37 cellular contexts compared by ENCODE assay signal in genomic region chr4:180994722-180995121, GRCh38.
"Had no signal": no experiment of that assay in that cellular context is flagged by ENCODE, and none has a peak within 500 bp of the region (broad histone marks: within the 10 kb centered on the region; RNA-seq: fewer than 3 reads in every experiment).

No MANE protein-coding gene starts in this region.

- H3K4me3 ChIP-seq: adrenal gland, ascending aorta, body of pancreas, breast epithelium, cardiac muscle cell had no signal

- DNase-seq: activated effector memory CD4-positive, alpha-beta T cell treated with anti-CD3 and anti-CD28 coated beads, Interleukin-2, amount 50 U/mL, for 16 hours; activated effector memory CD4-positive, alpha-beta T cell treated with Interleukin-2 at 50 U/mL for 16 hours; activated gamma-delta T cell; activated gamma-delta T cell treated with Interleukin-2 at 50 U/mL for 16 hours; activated naive CD4-positive, alpha-beta T cell; activated naive CD4-positive, alpha-beta T cell treated with anti-CD3 and anti-CD28 coated beads for 36 hours; activated naive CD4-positive, alpha-beta T cell treated with anti-CD3 and anti-CD28 coated beads, Interleukin-2, amount 10 ng/mL, durations not matched to agents 7 days and 5 days; activated naive CD4-positive, alpha-beta T cell treated with anti-CD3 and anti-CD28 coated beads, Interleukin-2, amount 50 U/mL, for 16 hours; activated naive CD4-positive, alpha-beta T cell treated with Interleukin-2 at 50 U/mL for 16 hours; activated naive CD8-positive, alpha-beta T cell treated with anti-CD3 and anti-CD28 coated beads for 36 hours; activated naive CD8-positive, alpha-beta T cell treated with anti-CD3 and anti-CD28 coated beads, Interleukin-2, amount 10 ng/mL, durations not matched to agents 7 days and 5 days; activated naive CD8-positive, alpha-beta T cell treated with anti-CD3 and anti-CD28 coated beads, Interleukin-2, amount 50 U/mL, for 24 hours; activated T-cell treated with anti-CD3 and anti-CD28 coated beads, Interleukin-2, amount 50 U/mL, for 1 hour; activated T-cell treated with anti-CD3 and anti-CD28 coated beads, Interleukin-2, amount 50 U/mL, for 4 hours; activated T-cell treated with anti-CD3 and anti-CD28 coated beads, Interleukin-2, amount 50 U/mL, for 48 hours; activated T-cell treated with anti-CD3 and anti-CD28 coated beads, Interleukin-2, amount 50 U/mL, for 72 hours; adrenal gland; amniotic stem cell; amygdala; anterior cingulate cortex; aorta; body of pancreas; brain microvascular endothelial cell; caudate nucleus; central memory CD4-positive, alpha-beta T cell; cerebellar nuclear complex had no signal

- H3K27ac Mint-ChIP-seq: activated naive CD4-positive, alpha-beta T cell treated with anti-CD3 and anti-CD28 coated beads for 36 hours; activated naive CD4-positive, alpha-beta T cell treated with anti-CD3 and anti-CD28 coated beads, Interleukin-2, amount 10 ng/mL, durations not matched to agents 7 days and 5 days; activated naive CD4-positive, alpha-beta T cell treated with anti-CD3 and anti-CD28 coated beads, Interleukin-2, amount 50 U/mL, for 24 hours; activated naive CD4-positive, alpha-beta T cell treated with anti-CD3 and anti-CD28 coated beads, Interleukin-2, amount 50 U/mL, for 72 hours; activated naive CD8-positive, alpha-beta T cell; activated naive CD8-positive, alpha-beta T cell treated with anti-CD3 and anti-CD28 coated beads for 36 hours; activated naive CD8-positive, alpha-beta T cell treated with anti-CD3 and anti-CD28 coated beads, Interleukin-2, amount 10 ng/mL, durations not matched to agents 7 days and 5 days; activated naive CD8-positive, alpha-beta T cell treated with anti-CD3 and anti-CD28 coated beads, Interleukin-2, amount 50 U/mL, for 24 hours; activated T-cell treated with anti-CD3 and anti-CD28 coated beads, Interleukin-2, amount 50 U/mL, for 72 hours; activated T-helper 1 cell treated with anti-CD3 and anti-CD28 coated beads, Interleukin-12 subunit alpha, Interleukin-12 subunit beta, Interleukin-2, Interleukin-4 antibody, amounts not matched to agents 30 ng/mL and 10 ng/mL and 1 ng/mL, durations not matched to agents 14 hours and 24 hours and 36 hours; activated T-helper 17 cell treated with anti-CD3 and anti-CD28 coated beads, Interleukin-2, amount 50 U/mL, for 72 hours; activated T-helper 2 cell treated with anti-CD3 and anti-CD28 coated beads, Interferon-gamma antibody, Interleukin-2, Interleukin-4, amounts not matched to agents 10 μg/mL and 5 μg/mL and 100 μg/mL, durations not matched to agents 14 hours and 24 hours and 36 hours; brain had no signal

- H3K4me3 Mint-ChIP-seq: activated naive CD4-positive, alpha-beta T cell treated with anti-CD3 and anti-CD28 coated beads for 36 hours; activated naive CD4-positive, alpha-beta T cell treated with anti-CD3 and anti-CD28 coated beads, Interleukin-2, amount 10 ng/mL, durations not matched to agents 7 days and 5 days; activated naive CD4-positive, alpha-beta T cell treated with anti-CD3 and anti-CD28 coated beads, Interleukin-2, amount 50 U/mL, for 24 hours; activated naive CD8-positive, alpha-beta T cell; activated naive CD8-positive, alpha-beta T cell treated with anti-CD3 and anti-CD28 coated beads for 36 hours; activated naive CD8-positive, alpha-beta T cell treated with anti-CD3 and anti-CD28 coated beads, Interleukin-2, amount 10 ng/mL, durations not matched to agents 7 days and 5 days; activated naive CD8-positive, alpha-beta T cell treated with anti-CD3 and anti-CD28 coated beads, Interleukin-2, amount 50 U/mL, for 24 hours; activated T-cell treated with anti-CD3 and anti-CD28 coated beads, Interleukin-2, amount 50 U/mL, for 4 hours; activated T-cell treated with anti-CD3 and anti-CD28 coated beads, Interleukin-2, amount 50 U/mL, for 72 hours; activated T-helper 1 cell treated with anti-CD3 and anti-CD28 coated beads, Interleukin-12 subunit alpha, Interleukin-12 subunit beta, Interleukin-2, Interleukin-4 antibody, amounts not matched to agents 30 ng/mL and 10 ng/mL and 1 ng/mL, durations not matched to agents 14 hours and 24 hours and 36 hours; activated T-helper 17 cell treated with anti-CD3 and anti-CD28 coated beads, Interleukin-2, amount 50 U/mL, for 72 hours; brain; central memory CD8-positive, alpha-beta T cell had no signal

- H3K4me1 ChIP-seq: adrenal gland, ascending aorta, body of pancreas, breast epithelium had no signal

- H3K27me3 ChIP-seq: adrenal gland, ascending aorta, body of pancreas, brain microvascular endothelial cell, breast epithelium, cardiac muscle cell had no signal

- H3K36me3 ChIP-seq: adrenal gland, ascending aorta, brain microvascular endothelial cell, breast epithelium, cardiac muscle cell had no signal

- H3K27ac ChIP-seq: adrenal gland, ascending aorta, body of pancreas, brain microvascular endothelial cell, breast epithelium, cardiac muscle cell had no signal

- H3K36me3 Mint-ChIP-seq: activated naive CD4-positive, alpha-beta T cell treated with anti-CD3 and anti-CD28 coated beads, Interleukin-2, amount 10 ng/mL, durations not matched to agents 7 days and 5 days; activated naive CD4-positive, alpha-beta T cell treated with anti-CD3 and anti-CD28 coated beads, Interleukin-2, amount 50 U/mL, for 24 hours; activated naive CD4-positive, alpha-beta T cell treated with anti-CD3 and anti-CD28 coated beads, Interleukin-2, amount 50 U/mL, for 72 hours; activated naive CD8-positive, alpha-beta T cell; activated naive CD8-positive, alpha-beta T cell treated with anti-CD3 and anti-CD28 coated beads for 36 hours; activated naive CD8-positive, alpha-beta T cell treated with anti-CD3 and anti-CD28 coated beads, Interleukin-2, amount 10 ng/mL, durations not matched to agents 7 days and 5 days; brain had no signal

- H3K4me1 Mint-ChIP-seq: activated naive CD4-positive, alpha-beta T cell treated with anti-CD3 and anti-CD28 coated beads, Interleukin-2, amount 10 ng/mL, durations not matched to agents 7 days and 5 days; activated naive CD4-positive, alpha-beta T cell treated with anti-CD3 and anti-CD28 coated beads, Interleukin-2, amount 50 U/mL, for 24 hours; activated naive CD8-positive, alpha-beta T cell treated with anti-CD3 and anti-CD28 coated beads for 36 hours; activated naive CD8-positive, alpha-beta T cell treated with anti-CD3 and anti-CD28 coated beads, Interleukin-2, amount 10 ng/mL, durations not matched to agents 7 days and 5 days; activated naive CD8-positive, alpha-beta T cell treated with anti-CD3 and anti-CD28 coated beads, Interleukin-2, amount 50 U/mL, for 24 hours; activated T-helper 17 cell treated with anti-CD3 and anti-CD28 coated beads, Interleukin-2, amount 50 U/mL, for 72 hours; brain; central memory CD8-positive, alpha-beta T cell had no signal

- ATAC-seq: activated naive CD4-positive, alpha-beta T cell treated with anti-CD3 and anti-CD28 coated beads, Interleukin-2, amount 50 U/mL, for 72 hours; activated naive CD8-positive, alpha-beta T cell treated with anti-CD3 and anti-CD28 coated beads, Interleukin-2, amount 50 U/mL, for 24 hours; activated T-cell treated with anti-CD3 and anti-CD28 coated beads, Interleukin-2, amount 50 U/mL, for 4 hours; activated T-cell treated with anti-CD3 and anti-CD28 coated beads, Interleukin-2, amount 50 U/mL, for 72 hours; activated T-helper 17 cell treated with anti-CD3 and anti-CD28 coated beads, Interleukin-2, amount 50 U/mL, for 72 hours; body of pancreas had no signal

- H3K9me3 Mint-ChIP-seq: activated naive CD4-positive, alpha-beta T cell treated with anti-CD3 and anti-CD28 coated beads for 36 hours; activated T-helper 1 cell treated with anti-CD3 and anti-CD28 coated beads, Interleukin-12 subunit alpha, Interleukin-12 subunit beta, Interleukin-2, Interleukin-4 antibody, amounts not matched to agents 30 ng/mL and 10 ng/mL and 1 ng/mL, durations not matched to agents 14 hours and 24 hours and 36 hours; activated T-helper 2 cell treated with anti-CD3 and anti-CD28 coated beads, Interferon-gamma antibody, Interleukin-2, Interleukin-4, amounts not matched to agents 10 μg/mL and 5 μg/mL and 100 μg/mL, durations not matched to agents 14 hours and 24 hours and 36 hours; brain had no signal

- H3K27me3 Mint-ChIP-seq: activated naive CD4-positive, alpha-beta T cell treated with anti-CD3 and anti-CD28 coated beads, Interleukin-2, amount 10 ng/mL, durations not matched to agents 7 days and 5 days; activated naive CD4-positive, alpha-beta T cell treated with anti-CD3 and anti-CD28 coated beads, Interleukin-2, amount 50 U/mL, for 24 hours; activated naive CD8-positive, alpha-beta T cell; activated naive CD8-positive, alpha-beta T cell treated with anti-CD3 and anti-CD28 coated beads for 36 hours; activated naive CD8-positive, alpha-beta T cell treated with anti-CD3 and anti-CD28 coated beads, Interleukin-2, amount 10 ng/mL, durations not matched to agents 7 days and 5 days; activated naive CD8-positive, alpha-beta T cell treated with anti-CD3 and anti-CD28 coated beads, Interleukin-2, amount 50 U/mL, for 24 hours; activated T-helper 17 cell treated with anti-CD3 and anti-CD28 coated beads, Interleukin-2, amount 50 U/mL, for 72 hours; brain; central memory CD8-positive, alpha-beta T cell had no signal

- H3K9me3 ChIP-seq: adrenal gland, ascending aorta, body of pancreas, breast epithelium had no signal
